ENCODE assay signal across 1 cellular context in the genomic region with DNA sequence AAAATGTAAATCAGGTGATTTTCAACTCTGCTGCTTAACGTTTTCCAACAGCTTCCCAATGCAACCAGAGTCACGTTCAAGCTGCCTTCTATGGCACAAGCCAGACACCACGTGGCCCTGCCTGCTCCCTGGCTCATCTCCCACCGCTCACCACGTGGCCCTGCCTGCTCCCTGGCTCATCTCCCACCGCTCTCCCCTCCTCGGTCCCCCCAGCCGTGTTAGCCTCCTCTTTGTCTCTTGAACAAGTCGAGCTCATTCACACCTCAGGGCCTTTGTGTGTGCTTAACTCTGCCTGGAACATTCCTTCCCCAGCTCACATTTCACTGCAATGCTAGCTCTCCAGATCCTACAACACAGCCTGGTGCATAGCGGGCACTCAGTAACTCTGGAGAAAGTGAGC.
TF ChIP-seq lines count a peak whose summit lies in the region.

No MANE protein-coding gene starts in this region.

TF ChIP-seq in SK-N-SH, 30 proteins besides CTCF, POLR2A, EP300 and RAD21 (continued from another document):
- no peak for TF ChIP-seq YY1 (IDR thresholded peaks at IDR 0.05; ENCODE audit: low read depth)
